29 cellular contexts compared by ENCODE assay signal in genomic region chr21:35481005-35481404, GRCh38.
"Had no signal": no experiment of that assay in that cellular context is flagged by ENCODE, and none has a peak within 500 bp of the region (broad histone marks: within the 10 kb centered on the region; RNA-seq: fewer than 3 reads in every experiment).

No MANE protein-coding gene starts in this region.

- H3K4me3 Mint-ChIP-seq: activated B cell treated with CpG ODN at 0.5 μM for 24 hours; activated CD4-positive, alpha-beta memory T cell treated with anti-CD3 and anti-CD28 coated beads, Interleukin-2, amount 10 ng/mL, durations not matched to agents 7 days and 5 days; activated CD4-positive, alpha-beta T cell treated with anti-CD3 and anti-CD28 coated beads, Interleukin-2, amount 10 ng/mL, durations not matched to agents 7 days and 5 days; activated naive CD8-positive, alpha-beta T cell; activated T-cell treated with anti-CD3 and anti-CD28 coated beads, Interleukin-2, amount 50 U/mL, for 4 hours; activated T-helper 17 cell treated with anti-CD3 and anti-CD28 coated beads, Interleukin-2, amount 50 U/mL, for 72 hours; T-helper 17 cell; T-helper 2 cell treated with Interferon-gamma antibody and Interleukin-4, amounts not matched to agents 5 μg/mL and 100 μg/mL, for 36 hours had no signal

- H3K36me3 ChIP-seq: cardiac muscle cell, colonic mucosa, esophagus squamous epithelium, gastroesophageal sphincter, WERI-Rb-1 had no signal

- H3K27ac Mint-ChIP-seq: activated B cell treated with CpG ODN at 0.5 μM for 24 hours; activated CD4-positive, alpha-beta memory T cell treated with anti-CD3 and anti-CD28 coated beads, Interleukin-2, amount 10 ng/mL, durations not matched to agents 7 days and 5 days; activated CD4-positive, alpha-beta T cell treated with anti-CD3 and anti-CD28 coated beads, Interleukin-2, amount 10 ng/mL, durations not matched to agents 7 days and 5 days; activated naive CD8-positive, alpha-beta T cell; activated T-helper 17 cell treated with anti-CD3 and anti-CD28 coated beads, Interleukin-2, amount 50 U/mL, for 72 hours; T-helper 17 cell; T-helper 2 cell treated with Interferon-gamma antibody and Interleukin-4, amounts not matched to agents 5 μg/mL and 100 μg/mL, for 36 hours had no signal

- H3K9me3 ChIP-seq: body of pancreas, colonic mucosa, esophagus squamous epithelium had no signal

- H3K27ac ChIP-seq: body of pancreas, cardiac muscle cell, colonic mucosa, epithelial cell of prostate, esophagus squamous epithelium, gastroesophageal sphincter, WERI-Rb-1 had no signal

- H3K9me3 Mint-ChIP-seq: activated CD4-positive, alpha-beta memory T cell treated with anti-CD3 and anti-CD28 coated beads, Interleukin-2, amount 10 ng/mL, durations not matched to agents 7 days and 5 days had no signal

- FAIRE-seq: endothelial cell of umbilical vein had no signal

- H3K4me1 Mint-ChIP-seq: activated B cell treated with CpG ODN at 0.5 μM for 24 hours had no signal

- H3K4me1 ChIP-seq: body of pancreas, colonic mucosa had no signal

- DNase-seq: activated B cell treated with CpG ODN at 0.5 μM for 24 hours; activated CD4-positive, alpha-beta memory T cell treated with anti-CD3 and anti-CD28 coated beads, Interleukin-2, amount 10 ng/mL, durations not matched to agents 7 days and 5 days; activated CD4-positive, alpha-beta T cell treated with anti-CD3 and anti-CD28 coated beads, Interleukin-2, amount 10 ng/mL, durations not matched to agents 7 days and 5 days; activated CD4-positive, alpha-beta T cell treated with anti-CD3 and anti-CD28 coated beads, Interleukin-2, amount 50 U/mL, for 4 hours; activated effector memory CD4-positive, alpha-beta T cell treated with Interleukin-2 at 50 U/mL for 16 hours; activated gamma-delta T cell treated with Interleukin-2 at 50 U/mL for 16 hours; activated naive CD4-positive, alpha-beta T cell treated with anti-CD3 and anti-CD28 coated beads, Interleukin-2, amount 50 U/mL, for 16 hours; activated naive CD4-positive, alpha-beta T cell treated with Interleukin-2 at 50 U/mL for 16 hours; activated T-cell treated with anti-CD3 and anti-CD28 coated beads, Interleukin-2, amount 50 U/mL, for 4 hours; amniotic stem cell; anterior cingulate cortex; body of pancreas; central memory CD4-positive, alpha-beta T cell; cerebellar nuclear complex; colonic mucosa; effector CD8-positive, alpha-beta T cell; esophagus squamous epithelium; foreskin melanocyte; T-helper 1 cell; T-helper 17 cell; T1000; WERI-Rb-1 had no signal

- H3K4me3 ChIP-seq: body of pancreas, cardiac muscle cell, colonic mucosa, esophagus squamous epithelium, gastroesophageal sphincter had no signal

- H3K27me3 Mint-ChIP-seq: activated naive CD8-positive, alpha-beta T cell had no signal

- H3K27me3 ChIP-seq: body of pancreas, colonic mucosa had no signal
